Comparison of ENCODE assay signal across 12 cellular contexts in the genomic region with DNA sequence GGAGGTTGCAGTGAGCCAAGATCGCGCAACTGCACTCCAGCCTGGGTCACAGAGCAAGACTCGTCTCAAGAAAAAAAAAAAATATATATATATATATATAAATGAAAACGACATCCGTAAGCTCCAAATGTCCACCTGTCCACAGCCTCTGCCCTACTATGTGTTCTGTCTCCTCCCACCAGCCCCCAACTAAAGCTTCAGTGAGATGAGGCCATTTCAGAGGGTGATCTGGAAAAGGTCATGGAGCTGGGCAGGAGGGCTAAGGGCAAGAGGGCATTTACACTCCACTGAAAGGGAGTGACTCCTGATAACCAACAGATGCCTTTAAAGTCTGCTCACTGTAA. TPM values are rescaled to one million over a fixed set of nuclear protein-coding genes. Genes with fewer than 3 reads are reported as not detected.
DNase-seq lines count a peak whose midpoint lies in the region; ATAC-seq and TF ChIP-seq lines count a peak whose summit lies in the region.
"Had no signal": no experiment of that assay in that cellular context is flagged by ENCODE, and none has a peak within 500 bp of the region (broad histone marks: within the 10 kb centered on the region; RNA-seq: fewer than 3 reads in every experiment).

No MANE protein-coding gene starts in this region.

- intact Hi-C loops in body of pancreas (cut with DNase I) = no loop called here

- H3K27ac ChIP-seq in SJSA1 (peak overlapping the region; percentile 5; the same call in 1 of the 2 replicates), parathyroid adenoma (no peak overlapping the region), body of pancreas (no peak overlapping the region)

- H3K4me3 ChIP-seq in BE2C (ENCODE audit: low read depth, low read length) (peak overlapping the region; percentile 100), SJSA1 (peak overlapping the region; percentile 74), foreskin fibroblast (ENCODE audit: low read depth in 1 of 2, low read length in 2 of 2) (peak overlapping the region; percentile 78 to 93), parathyroid adenoma (ENCODE audit: low read depth, low read length) (peak overlapping the region; percentile 58), body of pancreas (no peak overlapping the region)

- no peak overlapping the region for H2AFZ ChIP-seq in parathyroid adenoma

- H3K4me2 ChIP-seq in parathyroid adenoma (ENCODE audit: low read length) = no peak overlapping the region

- WGBS in body of pancreas, 2 donors = 83 to 90% methylated on average over 5 of the region's 5 CpGs

- no peak for TF ChIP-seq CTCF in BE2C (IDR thresholded peaks at IDR 0.05; ENCODE audit: low read depth, low read length)
- no peak for TF ChIP-seq CTCF in foreskin fibroblast (IDR thresholded peaks at IDR 0.05; ENCODE audit: low read depth, low read length)
- TF ChIP-seq CTCF in parathyroid adenoma (IDR thresholded peaks at IDR 0.05) = no peak
- no peak for TF ChIP-seq CTCF in body of pancreas (IDR thresholded peaks at IDR 0.05)

- peaks cover 10% of the 10 kb centered on the region for H3K79me2 ChIP-seq in parathyroid adenoma

- no peak for TF ChIP-seq POLR2A in body of pancreas (IDR thresholded peaks at IDR 0.05)

- H3K9me3 ChIP-seq in BE2C (no peaks in the 10 kb centered on the region), SJSA1 (replicated peaks) (no peaks in the 10 kb centered on the region), parathyroid adenoma (ENCODE audit: control insufficient read depth, low read length) (no peaks in the 10 kb centered on the region), body of pancreas (no peaks in the 10 kb centered on the region)

- H3K4me1 ChIP-seq in BE2C (peaks cover 17% of the 10 kb centered on the region), SJSA1 (replicated peaks) (peaks cover 79% of the 10 kb centered on the region), parathyroid adenoma (peaks cover 10% of the 10 kb centered on the region), body of pancreas (peaks cover 29% of the 10 kb centered on the region)

- H3K27me3 ChIP-seq in BE2C = no peaks in the 10 kb centered on the region
- no peaks in the 10 kb centered on the region for H3K27me3 ChIP-seq in SJSA1 (replicated peaks)
- no peaks in the 10 kb centered on the region for H3K27me3 ChIP-seq in parathyroid adenoma (ENCODE audit: control insufficient read depth, insufficient read depth, low read length)
- peaks cover 0 to 5% of the 10 kb centered on the region in 2 donors for H3K27me3 ChIP-seq in body of pancreas

- no peak overlapping the region for H3K9ac ChIP-seq in parathyroid adenoma

- H3K36me3 ChIP-seq in BE2C (peaks cover 12% of the 10 kb centered on the region), SJSA1 (peaks cover 69% of the 10 kb centered on the region), parathyroid adenoma (ENCODE audit: control insufficient read depth, insufficient read depth, low read length) (no peaks in the 10 kb centered on the region), body of pancreas (replicated peaks in 1 of 2; ENCODE audit: insufficient read depth in 1 of 2, low read depth in 2 of 2) (no peaks in the 10 kb centered on the region)

- DNase-seq in BE2C = no peak
- no peak for DNase-seq in SJSA1 (ENCODE audit: low read depth in 1 of 2, low spot score in 2 of 2)
- DNase-seq in foreskin fibroblast = no peak
- DNase-seq in body of pancreas = no peak
- DNase-seq in T1000 (lab: John Stamatoyannopoulos, UW) = no peak
- no peak for DNase-seq in SKM-1 (lab: John Stamatoyannopoulos, UW; ENCODE audit: unreplicated experiment)
- DNase-seq: activated naive CD4-positive, alpha-beta T cell treated with anti-CD3 and anti-CD28 coated beads, Interleukin-2, amount 10 ng/mL, durations not matched to agents 7 days and 5 days; CD4-positive, alpha-beta T cell; naive B cell; NK-92 treated with Interleukin-12 subunit alpha and Interleukin-12 subunit beta, amount 100 ng/mL, for 24 hours had no signal

- ATAC-seq in HG03442 (IDR thresholded peaks at IDR 0.05; ENCODE audit: unreplicated experiment) (no peak), body of pancreas (no peak)

RNA-seq across cellular contexts. Expression of a gene that starts 2.4 kb away (rescaled TPM):
- 166 TPM for polyA plus RNA-seq in BE2C (2012; ENCODE audit: insufficient read depth, insufficient read length, low read depth)
- 40.5 and 44.5 TPM in 2 replicates for total RNA-seq in SJSA1 (2014; rRNA removed; shearing (Covaris generic))
- 10 to 100 TPM in 1 of 2 donors, 1 to 10 TPM in 1; 6.7 to 18.5 TPM for total RNA-seq in body of pancreas

Comparison
In these comparisons a context has a peak if more than half of its experiments do, and no peak if none do; other contexts are left out.
1. H3K4me3 ChIP-seq: peak in BE2C (single experiment), SJSA1 (single experiment), foreskin fibroblast (2 of 2) and parathyroid adenoma (single experiment); none in body of pancreas (0 of 2).